Comparison of ENCODE assay signal across 15 cellular contexts in genomic region chr1:172325562-172325961, GRCh38.
A peak's percentile ranks its signal among the peaks of the same experiment; 100 is the strongest.
DNase-seq lines count a peak whose midpoint lies in the region; ATAC-seq, FAIRE-seq and TF ChIP-seq lines count a peak whose summit lies in the region.
"Had no signal": no experiment of that assay in that cellular context is flagged by ENCODE, and none has a peak within 500 bp of the region (broad histone marks: within the 10 kb centered on the region; RNA-seq: fewer than 3 reads in every experiment).

No MANE protein-coding gene starts in this region.

- POLR2A ChIA-PET in endothelial cell of umbilical vein (lab: Charles Lee), result no interaction called here
- POLR2A ChIA-PET in T-cell (lab: Charles Lee), result no interaction called here

- H3K36me3 Mint-ChIP-seq in osteocyte (ENCODE audit: unreplicated experiment) (no peaks in the 10 kb centered on the region), T-cell (no peaks in the 10 kb centered on the region)
- H3K36me3 Mint-ChIP-seq: CD14-positive monocyte had no signal

- peaks cover 32% of the 10 kb centered on the region for H3K4me1 ChIP-seq in endothelial cell of umbilical vein (ENCODE audit: control insufficient read depth, extremely low read depth, insufficient read depth, low read length)

- intact Hi-C loops in endothelial cell of umbilical vein (cut with micrococcal nuclease), result loop anchor here (10.0 kb wide), 2 partner anchors 209 to 719 kb away; partner anchors contain the start of gene SUCO
- intact Hi-C loops in cardiac septum (cut with DNase I), result no loop called here

- H3K27me3 ChIP-seq in endothelial cell of umbilical vein (ENCODE audit: control insufficient read depth in 2 of 2, insufficient read depth in 2 of 2, low read length in 2 of 2), result no peaks in the 10 kb centered on the region

- no peaks in the 10 kb centered on the region for H3K9me3 ChIP-seq in endothelial cell of umbilical vein (replicated peaks; ENCODE audit: control insufficient read depth, insufficient read depth, low read length)

- dilution Hi-C loops in endothelial cell of umbilical vein (cut with MboI; ENCODE audit: extremely low pct_ligation_motif_present, low sequenced_read_pairs), result no loop called here

- no peaks in the 10 kb centered on the region for H3K36me3 ChIP-seq in endothelial cell of umbilical vein (ENCODE audit: control insufficient read depth in 2 of 2, extremely low read depth in 1 of 2, insufficient read depth in 2 of 2, low read length in 2 of 2)

- BruUV-seq in endothelial cell of umbilical vein (replicated peaks; lab: Mats Ljungman, UMichigan), result no TSS peak

- H3K27ac Mint-ChIP-seq in osteocyte (ENCODE audit: unreplicated experiment) (peak overlapping the region; percentile 76), T-cell (no peak overlapping the region)
- H3K27ac Mint-ChIP-seq: CD14-positive monocyte; stimulated activated naive CD8-positive, alpha-beta T cell treated with anti-CD3 and anti-CD28 coated beads, Interleukin-15, amount 100 ng/mL, for 72 hours had no signal

- no peak for FAIRE-seq in endothelial cell of umbilical vein (lab: Jason Lieb, UNC)

- no peaks in the 10 kb centered on the region for H4K20me1 ChIP-seq in endothelial cell of umbilical vein (replicated peaks; ENCODE audit: control insufficient read depth, extremely low read depth, insufficient read depth, low read length)

- no peaks in the 10 kb centered on the region for H3K79me2 ChIP-seq in endothelial cell of umbilical vein (ENCODE audit: control insufficient read depth, insufficient read depth, low read length)

- no peak overlapping the region for H3K27ac ChIP-seq in endothelial cell of umbilical vein (ENCODE audit: insufficient read depth, low read depth, low read length)

- no peak for TF ChIP-seq POLR2A in endothelial cell of umbilical vein (IDR thresholded peaks at IDR 0.05; ENCODE audit: low read depth, low read length)

- no peaks in the 10 kb centered on the region for H3K27me3 Mint-ChIP-seq in osteocyte (ENCODE audit: unreplicated experiment)
- no peaks in the 10 kb centered on the region for H3K27me3 Mint-ChIP-seq in T-cell
- H3K27me3 Mint-ChIP-seq: stimulated activated naive CD8-positive, alpha-beta T cell treated with anti-CD3 and anti-CD28 coated beads, Interleukin-15, amount 100 ng/mL, for 72 hours had no signal

- H3K4me3 Mint-ChIP-seq in osteocyte (ENCODE audit: unreplicated experiment) (no peak overlapping the region), T-cell (no peak overlapping the region)
- H3K4me3 Mint-ChIP-seq: CD14-positive monocyte; stimulated activated naive CD8-positive, alpha-beta T cell treated with anti-CD3 and anti-CD28 coated beads, Interleukin-15, amount 100 ng/mL, for 72 hours had no signal

- peaks cover 22% of the 10 kb centered on the region for H3K4me1 Mint-ChIP-seq in osteocyte (ENCODE audit: unreplicated experiment)
- H3K4me1 Mint-ChIP-seq in T-cell, result no peaks in the 10 kb centered on the region
- H3K4me1 Mint-ChIP-seq: CD14-positive monocyte; stimulated activated naive CD8-positive, alpha-beta T cell treated with anti-CD3 and anti-CD28 coated beads, Interleukin-15, amount 100 ng/mL, for 72 hours had no signal

- no peak overlapping the region for H3K4me3 ChIP-seq in endothelial cell of umbilical vein (replicated peaks in 1 of 3; ENCODE audit: insufficient read depth in 1 of 3, low read depth in 1 of 3, low read length in 3 of 3)

- no peak for TF ChIP-seq CTCF in endothelial cell of umbilical vein (IDR thresholded peaks at IDR 0.05; ENCODE audit: extremely low read depth in 1 of 2, insufficient read depth in 1 of 2, low read depth in 1 of 2, low read length in 2 of 2)
- TF ChIP-seq CTCF in osteocyte (IDR thresholded peaks at IDR 0.05), result no peak

- H3K9ac ChIP-seq in endothelial cell of umbilical vein (replicated peaks; ENCODE audit: extremely low read depth, insufficient read depth, low read length), result no peak overlapping the region

- no peak overlapping the region for H3K4me2 ChIP-seq in endothelial cell of umbilical vein (ENCODE audit: insufficient read depth, low read length)

- no peak overlapping the region for H2AFZ ChIP-seq in endothelial cell of umbilical vein (ENCODE audit: low read depth, low read length)

- no peak for ATAC-seq in HG02852 (IDR thresholded peaks at IDR 0.05; ENCODE audit: unreplicated experiment)
- ATAC-seq in T-cell (replicated peaks in 1 of 4), result no peak
- ATAC-seq: sciatic nerve; stimulated activated naive CD8-positive, alpha-beta T cell treated with anti-CD3 and anti-CD28 coated beads, Interleukin-15, amount 100 ng/mL, for 72 hours had no signal

- CTCF ChIA-PET in endothelial cell of umbilical vein (lab: Charles Lee) (interaction anchor here (1.0 kb wide), 2 partner anchors 74 to 77 kb away, joined by 3 read pairs; no protein-coding TSS in a partner anchor), T-cell (lab: Charles Lee) (interaction anchor here in 1 of 2 donors (0.5 kb wide), 1 partner anchor 74 kb away, joined by 3 read pairs; no protein-coding TSS in a partner anchor)

- no peaks in the 10 kb centered on the region for H3K9me3 Mint-ChIP-seq in osteocyte (ENCODE audit: unreplicated experiment)
- peaks cover 0 to 3% (median 0%) of the 10 kb centered on the region in 3 donors for H3K9me3 Mint-ChIP-seq in T-cell

- H3K9me1 ChIP-seq in endothelial cell of umbilical vein (replicated peaks; ENCODE audit: control insufficient read depth, extremely low read depth, insufficient read depth, low read length), result no peaks in the 10 kb centered on the region

- DNase-seq in H4 (ENCODE audit: low spot score) (peak; percentile 41), RPMI7951 (ENCODE audit: low read depth) (peak; percentile 69), endothelial cell of umbilical vein (ENCODE audit: low read depth, low spot score) (peak; percentile 52), osteocyte (ENCODE audit: extremely low spot score, unreplicated experiment) (no peak), cardiac septum (ENCODE audit: low spot score) (no peak), NCI-H187 (lab: John Stamatoyannopoulos, UW) (no peak), T-cell (no peak)
- DNase-seq: cortex of kidney; head of caudate nucleus; NCI-H146; NCI-H524 treated with DMSO at 0.1 percent for 48 hours; stimulated activated naive CD8-positive, alpha-beta T cell treated with anti-CD3 and anti-CD28 coated beads, Interleukin-15, amount 100 ng/mL, for 72 hours had no signal

TF ChIP-seq in endothelial cell of umbilical vein, 7 proteins besides CTCF, POLR2A, EP300 and RAD21:
- TF ChIP-seq FOS (IDR thresholded peaks at IDR 0.05; ENCODE audit: borderline replicate concordance, insufficient read depth, low read length), result peak; percentile 50
- TF ChIP-seq EZH2 (IDR thresholded peaks at IDR 0.05; ENCODE audit: borderline replicate concordance, low read depth, low read length, severe bottlenecking), result no peak
- peak; percentile 68 for TF ChIP-seq JUN (IDR thresholded peaks at IDR 0.05; ENCODE audit: borderline replicate concordance, insufficient read depth, insufficient read length, low read depth)
- TF ChIP-seq MYC (IDR thresholded peaks at IDR 0.05; ENCODE audit: low read depth, low read length), result no peak
- no peak for TF ChIP-seq GATA2 (IDR thresholded peaks at IDR 0.05; ENCODE audit: insufficient read depth, insufficient read length, low read depth, low read length)
TF ChIP-seq in endothelial cell of umbilical vein: peak in this region for 2.

Comparison
In these comparisons a context has a peak if more than half of its experiments do, and no peak if none do; other contexts are left out.
1. DNase-seq: peak in H4 (single experiment), RPMI7951 (single experiment) and endothelial cell of umbilical vein (single experiment); none in osteocyte (single experiment), cardiac septum (single experiment), NCI-H187 (0 of 2) and T-cell (0 of 34).